In genomic region chr11:62905927-62906531, GRCh38 we compare ENCODE assay signal across 9 cellular contexts. TPM values are rescaled to one million over a fixed set of nuclear protein-coding genes. Genes with fewer than 3 reads are reported as not detected.
DNase-seq lines count a peak whose midpoint lies in the region; ATAC-seq, FAIRE-seq and TF ChIP-seq lines count a peak whose summit lies in the region.
"Had no signal": no experiment of that assay in that cellular context is flagged by ENCODE, and none has a peak within 500 bp of the region (broad histone marks: within the 10 kb centered on the region; RNA-seq: fewer than 3 reads in every experiment).

No MANE protein-coding gene starts in this region.

- no peaks in the 10 kb centered on the region for H3K9me2 ChIP-seq in DOHH2 (replicated peaks; ENCODE audit: control insufficient read depth, low read length)

- peak; percentile 74 for ATAC-seq in activated CD8-positive, alpha-beta memory T cell treated with anti-CD3 and anti-CD28 coated beads, Interleukin-2, amount 10 ng/mL, durations not matched to agents 7 days and 5 days
- no peak for ATAC-seq in HG02870 (IDR thresholded peaks at IDR 0.05; ENCODE audit: unreplicated experiment)

- H3K9me3 Mint-ChIP-seq in activated CD8-positive, alpha-beta memory T cell treated with anti-CD3 and anti-CD28 coated beads, Interleukin-2, amount 10 ng/mL, durations not matched to agents 7 days and 5 days (ENCODE audit: low read depth), result no peaks in the 10 kb centered on the region

- H4K20me1 ChIP-seq in DOHH2 (ENCODE audit: control insufficient read depth, insufficient read depth, low read depth, low read length) (no peaks in the 10 kb centered on the region), endothelial cell of umbilical vein (replicated peaks; ENCODE audit: control insufficient read depth, extremely low read depth, insufficient read depth, low read length) (no peaks in the 10 kb centered on the region)

- TF ChIP-seq CTCF in DOHH2 (IDR thresholded peaks at IDR 0.05; ENCODE audit: low read depth, low read length, poor library complexity, severe bottlenecking) (peak; percentile 98), HL-60 (IDR thresholded peaks at IDR 0.05; ENCODE audit: insufficient read depth, low read length) (peak; percentile 99), endothelial cell of umbilical vein (IDR thresholded peaks at IDR 0.05; ENCODE audit: extremely low read depth in 1 of 2, insufficient read depth in 1 of 2, low read depth in 1 of 2, low read length in 2 of 2) (peak; percentile 97)

- no peaks in the 10 kb centered on the region for H3K9me1 ChIP-seq in endothelial cell of umbilical vein (replicated peaks; ENCODE audit: control insufficient read depth, extremely low read depth, insufficient read depth, low read length)

- no peak overlapping the region for H3K4me2 ChIP-seq in DOHH2 (ENCODE audit: low read length)
- H3K4me2 ChIP-seq in endothelial cell of umbilical vein (ENCODE audit: insufficient read depth, low read length), result no peak overlapping the region

- peak; percentile 94 for FAIRE-seq in endothelial cell of umbilical vein (lab: Jason Lieb, UNC)
- FAIRE-seq: endometrium had no signal

- H3K9ac ChIP-seq in NT2/D1 (ENCODE audit: insufficient read length, low read depth), result no peak overlapping the region
- H3K9ac ChIP-seq in endothelial cell of umbilical vein (replicated peaks; ENCODE audit: extremely low read depth, insufficient read depth, low read length), result no peak overlapping the region

- H3K27me3 ChIP-seq in DOHH2 (ENCODE audit: control insufficient read depth, low read length) (peaks cover 42% of the 10 kb centered on the region), HL-60 (ENCODE audit: insufficient read depth, poor library complexity, severe bottlenecking) (peaks cover 11% of the 10 kb centered on the region), NT2/D1 (ENCODE audit: insufficient read depth, insufficient read length) (peaks cover 8% of the 10 kb centered on the region), endothelial cell of umbilical vein (ENCODE audit: control insufficient read depth in 2 of 2, insufficient read depth in 2 of 2, low read length in 2 of 2) (peaks cover 0 to 2% of the 10 kb centered on the region in 2 experiments)

- no TSS peak for BruUV-seq in endothelial cell of umbilical vein (replicated peaks; lab: Mats Ljungman, UMichigan)

- CTCF ChIA-PET in activated CD8-positive, alpha-beta memory T cell treated with anti-CD3 and anti-CD28 coated beads, Interleukin-2, amount 10 ng/mL, durations not matched to agents 7 days and 5 days (lab: Charles Lee), result interaction anchor here (0.6 to 9.9 kb wide), 33 partner anchors 9 to 127 kb away, joined by 3 to 284 read pairs (median 5); partner anchors contain the start of genes CHRM1 and SLC3A2
- CTCF ChIA-PET in endothelial cell of umbilical vein (lab: Charles Lee), result interaction anchor here (0.5 to 7.3 kb wide), 47 partner anchors 9 to 1242 kb away, joined by 3 to 488 read pairs (median 4); partner anchors contain the start of genes CHRM1 and SLC22A8

- H3K4me1 ChIP-seq in DOHH2 (ENCODE audit: control insufficient read depth, low read length), result no peaks in the 10 kb centered on the region
- peaks cover 17% of the 10 kb centered on the region for H3K4me1 ChIP-seq in NT2/D1 (ENCODE audit: insufficient read depth, insufficient read length)
- H3K4me1 ChIP-seq in endothelial cell of umbilical vein (ENCODE audit: control insufficient read depth, extremely low read depth, insufficient read depth, low read length), result peaks cover 7% of the 10 kb centered on the region

- H3K4me3 ChIP-seq in DOHH2 (ENCODE audit: low read length), result no peak overlapping the region
- H3K4me3 ChIP-seq in HL-60 (replicated peaks; ENCODE audit: insufficient read depth, low read length), result no peak overlapping the region
- H3K4me3 ChIP-seq in NT2/D1 (ENCODE audit: insufficient read length, low read depth), result no peak overlapping the region
- H3K4me3 ChIP-seq in endothelial cell of umbilical vein (replicated peaks in 1 of 3; ENCODE audit: insufficient read depth in 1 of 3, low read depth in 1 of 3, low read length in 3 of 3), result no peak overlapping the region

- no peaks in the 10 kb centered on the region for H3K36me3 Mint-ChIP-seq in activated CD8-positive, alpha-beta memory T cell treated with anti-CD3 and anti-CD28 coated beads, Interleukin-2, amount 10 ng/mL, durations not matched to agents 7 days and 5 days

- no peaks in the 10 kb centered on the region for H3F3A ChIP-seq in DOHH2 (ENCODE audit: control insufficient read depth, insufficient read depth)

- no peak overlapping the region for H2AFZ ChIP-seq in endothelial cell of umbilical vein (ENCODE audit: low read depth, low read length)

- H3K79me2 ChIP-seq in DOHH2 (ENCODE audit: control insufficient read depth, low read length) (no peaks in the 10 kb centered on the region), endothelial cell of umbilical vein (ENCODE audit: control insufficient read depth, insufficient read depth, low read length) (no peaks in the 10 kb centered on the region)

- peaks cover 28% of the 10 kb centered on the region for H3K4me1 Mint-ChIP-seq in activated CD8-positive, alpha-beta memory T cell treated with anti-CD3 and anti-CD28 coated beads, Interleukin-2, amount 10 ng/mL, durations not matched to agents 7 days and 5 days

- no peaks in the 10 kb centered on the region for H3K36me3 ChIP-seq in DOHH2 (ENCODE audit: control insufficient read depth, low read length)
- H3K36me3 ChIP-seq in NT2/D1 (ENCODE audit: insufficient read depth, insufficient read length, low read length), result no peaks in the 10 kb centered on the region
- no peaks in the 10 kb centered on the region for H3K36me3 ChIP-seq in endothelial cell of umbilical vein (ENCODE audit: control insufficient read depth in 2 of 2, extremely low read depth in 1 of 2, insufficient read depth in 2 of 2, low read length in 2 of 2)

- TF ChIP-seq POLR2A in endothelial cell of umbilical vein (IDR thresholded peaks at IDR 0.05; ENCODE audit: low read depth, low read length), result no peak

- dilution Hi-C loops in endothelial cell of umbilical vein (cut with MboI; ENCODE audit: extremely low pct_ligation_motif_present, low sequenced_read_pairs), result no loop called here

- H3K27me3 Mint-ChIP-seq in activated CD8-positive, alpha-beta memory T cell treated with anti-CD3 and anti-CD28 coated beads, Interleukin-2, amount 10 ng/mL, durations not matched to agents 7 days and 5 days, result peaks cover 32% of the 10 kb centered on the region

- H3K27ac ChIP-seq in DOHH2 (ENCODE audit: low read depth, low read length) (no peak overlapping the region), HL-60 (replicated peaks) (no peak overlapping the region), endothelial cell of umbilical vein (ENCODE audit: insufficient read depth, low read depth, low read length) (no peak overlapping the region)

- no peak overlapping the region for H3K27ac Mint-ChIP-seq in activated CD8-positive, alpha-beta memory T cell treated with anti-CD3 and anti-CD28 coated beads, Interleukin-2, amount 10 ng/mL, durations not matched to agents 7 days and 5 days

- H3K4me3 Mint-ChIP-seq in activated CD8-positive, alpha-beta memory T cell treated with anti-CD3 and anti-CD28 coated beads, Interleukin-2, amount 10 ng/mL, durations not matched to agents 7 days and 5 days, result no peak overlapping the region

- H3K9me3 ChIP-seq in DOHH2 (ENCODE audit: control insufficient read depth, insufficient read depth, low read length) (no peaks in the 10 kb centered on the region), NT2/D1 (ENCODE audit: insufficient read depth, low read length) (peaks cover 11% of the 10 kb centered on the region; the same call in 1 of the 2 replicates), endothelial cell of umbilical vein (replicated peaks; ENCODE audit: control insufficient read depth, insufficient read depth, low read length) (no peaks in the 10 kb centered on the region)

- intact Hi-C loops in endothelial cell of umbilical vein (cut with micrococcal nuclease), result loop anchor here (1.0 to 10.0 kb wide), 3 partner anchors 118 to 709 kb away; partner anchors contain the start of gene PLAAT3

- peak; percentile 55 to 77 for DNase-seq in HL-60 (ENCODE audit: low read depth in 1 of 2, low spot score in 1 of 2)
- DNase-seq in NT2/D1 (ENCODE audit: low read depth, low spot score), result peak; percentile 92
- DNase-seq in activated CD8-positive, alpha-beta memory T cell treated with anti-CD3 and anti-CD28 coated beads, Interleukin-2, amount 10 ng/mL, durations not matched to agents 7 days and 5 days, result peak; percentile 86
- DNase-seq in endothelial cell of umbilical vein (ENCODE audit: low read depth, low spot score), result peak; percentile 86
- DNase-seq in myocyte (ENCODE audit: low read depth), result peak; percentile 86
- peak; percentile 91 for DNase-seq in stimulated activated CD8-positive, alpha-beta memory T cell treated with anti-CD3 and anti-CD28 coated beads, Interleukin-4, amount 100 ng/mL, for 48 hours

- POLR2A ChIA-PET in endothelial cell of umbilical vein (lab: Charles Lee), result no interaction called here

TF ChIP-seq in endothelial cell of umbilical vein, 7 proteins besides CTCF, POLR2A, EP300 and RAD21 (continues in another document):
- no peak for TF ChIP-seq EZH2 (IDR thresholded peaks at IDR 0.05; ENCODE audit: borderline replicate concordance, low read depth, low read length, severe bottlenecking)

RNA-seq across cellular contexts. Expression of gene CHRM1, which starts 15.1 kb away (rescaled TPM):
- not detected for total RNA-seq in activated CD8-positive, alpha-beta memory T cell treated with anti-CD3 and anti-CD28 coated beads, Interleukin-2, amount 10 ng/mL, durations not matched to agents 7 days and 5 days
- not detected in 2 replicates for total RNA-seq in endothelial cell of umbilical vein
- not detected in 2 replicates for polyA plus RNA-seq in endothelial cell of umbilical vein
- polyA plus RNA-seq in endothelial cell of umbilical vein (2011; cell fraction: cytosol; rRNA removed), result not detected in 2 replicates
- polyA plus RNA-seq in endothelial cell of umbilical vein (2011; cell fraction: nucleus; rRNA removed), result not detected in 2 replicates
- polyA plus RNA-seq in endothelial cell of umbilical vein (2012), result not detected in 2 replicates
- polyA minus RNA-seq in endothelial cell of umbilical vein, result not detected in 2 replicates
- polyA minus RNA-seq in endothelial cell of umbilical vein (2011; cell fraction: cytosol; rRNA and poly(A)+ RNA removed), result not detected
- polyA minus RNA-seq in endothelial cell of umbilical vein (2011; cell fraction: nucleus; rRNA and poly(A)+ RNA removed), result not detected in 2 replicates
- not detected in 2 replicates for total RNA-seq in myocyte
- not detected for polyA plus RNA-seq in myocyte (2012)

RNA-seq across cellular contexts. Expression of gene SLC3A2, which starts 25.3 kb away (rescaled TPM):
- 100 to 1,000 TPM; 213 to 259 TPM for total RNA-seq in activated CD8-positive, alpha-beta memory T cell treated with anti-CD3 and anti-CD28 coated beads, Interleukin-2, amount 10 ng/mL, durations not matched to agents 7 days and 5 days
- 190 and 208 TPM in 2 replicates for total RNA-seq in endothelial cell of umbilical vein
- polyA plus RNA-seq in endothelial cell of umbilical vein, result 337 and 344 TPM in 2 replicates
- polyA plus RNA-seq in endothelial cell of umbilical vein (2011; cell fraction: cytosol; rRNA removed), result 198 and 221 TPM in 2 replicates
- 576 and 592 TPM in 2 replicates for polyA plus RNA-seq in endothelial cell of umbilical vein (2011; cell fraction: nucleus; rRNA removed)
- polyA plus RNA-seq in endothelial cell of umbilical vein (2012), result 149 and 184 TPM in 2 replicates
- polyA minus RNA-seq in endothelial cell of umbilical vein, result 194 and 205 TPM in 2 replicates
- polyA minus RNA-seq in endothelial cell of umbilical vein (2011; cell fraction: cytosol; rRNA and poly(A)+ RNA removed), result 579 TPM
- 229 and 240 TPM in 2 replicates for polyA minus RNA-seq in endothelial cell of umbilical vein (2011; cell fraction: nucleus; rRNA and poly(A)+ RNA removed)
- 141 and 195 TPM in 2 replicates for total RNA-seq in myocyte
- polyA plus RNA-seq in myocyte (2012), result 488 TPM
